ENCODE assay signal across 25 cellular contexts in genomic region chr14:71441142-71441541, GRCh38.
"Had no signal": no experiment of that assay in that cellular context is flagged by ENCODE, and none has a peak within 500 bp of the region (broad histone marks: within the 10 kb centered on the region; RNA-seq: fewer than 3 reads in every experiment).

No MANE protein-coding gene starts in this region.

- H3K27me3 ChIP-seq: adrenal gland, cardiac muscle cell, Peyer's patch, SJSA1 had no signal

- H3K4me3 ChIP-seq: adrenal gland, cardiac muscle cell, Peyer's patch, SJSA1 had no signal

- DNase-seq: activated CD4-positive, alpha-beta memory T cell treated with anti-CD3 and anti-CD28 coated beads, Interleukin-2, amount 10 ng/mL, durations not matched to agents 7 days and 5 days; activated CD4-positive, alpha-beta T cell treated with anti-CD3 and anti-CD28 coated beads for 1 hour; activated CD4-positive, alpha-beta T cell treated with anti-CD3 and anti-CD28 coated beads, Interleukin-2, amount 10 ng/mL, durations not matched to agents 7 days and 5 days; activated CD8-positive, alpha-beta memory T cell treated with anti-CD3 and anti-CD28 coated beads, Interleukin-2, amount 50 U/mL, for 4 hours; activated gamma-delta T cell treated with Interleukin-2 at 50 U/mL for 16 hours; activated naive CD4-positive, alpha-beta T cell treated with anti-CD3 and anti-CD28 coated beads, Interleukin-2, amount 10 ng/mL, durations not matched to agents 7 days and 5 days; activated naive CD8-positive, alpha-beta T cell treated with anti-CD3 and anti-CD28 coated beads for 36 hours; activated T-cell treated with anti-CD3 and anti-CD28 coated beads, Interleukin-2, amount 50 U/mL, for 72 hours; adrenal gland; anterior cingulate cortex; Karpas-422; MM.1S; NCI-H1105; NCI-H1436; NCI-H1694 treated with DMSO at 0.1 percent for 48 hours; NCI-H2029 treated with DMSO at 0.1 percent for 48 hours; NCI-H345; NCI-H524; Peyer's patch; SHP77; T-helper 9 cell had no signal

- H3K36me3 ChIP-seq: adrenal gland, cardiac muscle cell, Peyer's patch, SJSA1 had no signal

- H3K9me3 ChIP-seq: adrenal gland, Peyer's patch, SJSA1 had no signal

- ATAC-seq: activated T-cell treated with anti-CD3 and anti-CD28 coated beads, Interleukin-2, amount 50 U/mL, for 72 hours; SK-N-SH treated with all-trans-retinoic acid at 6 μM for 48 hours; WTC11 had no signal

- H3K27ac ChIP-seq: adrenal gland, cardiac muscle cell, Peyer's patch, SJSA1 had no signal
